Comparison of ENCODE assay signal across 3 cellular contexts in the genomic region with DNA sequence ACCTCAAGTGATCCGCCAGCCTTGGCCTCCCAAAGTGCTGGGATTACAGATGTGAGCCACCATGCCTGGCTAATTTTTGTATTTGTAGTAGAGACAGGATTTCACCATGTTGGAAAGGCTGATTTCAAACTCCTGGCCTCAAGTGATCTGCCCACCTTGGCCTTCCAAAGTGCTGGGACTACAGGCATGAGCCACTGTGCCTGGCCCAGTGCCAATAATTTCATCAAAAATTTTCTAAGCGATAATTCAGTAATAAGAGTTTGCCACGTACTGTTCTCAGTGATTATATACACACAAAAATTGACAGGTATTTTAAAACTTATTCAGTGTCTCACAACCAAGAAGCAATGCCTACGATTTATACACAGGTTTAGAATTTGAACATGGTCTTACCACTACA.
DNase-seq lines count a peak whose midpoint lies in the region; ATAC-seq, FAIRE-seq and TF ChIP-seq lines count a peak whose summit lies in the region.
"Not testable (repeated sequence)": the region's sequence is repeated elsewhere in the genome, so short reads cannot be mapped to it uniquely, and the experiment has no call there.

No MANE protein-coding gene starts in this region.

- BruUV-seq in GM12878 (replicated peaks; lab: Mats Ljungman, UMichigan); K562 (replicated peaks; lab: Mats Ljungman, UMichigan); HepG2 (replicated peaks; lab: Mats Ljungman, UMichigan): not testable (repeated sequence)

- RAD21 ChIA-PET in GM12878 (lab: Charles Lee; ENCODE audit: unreplicated experiment), result not testable (repeated sequence)

- H3K36me3 ChIP-seq in GM12878 (ENCODE audit: control insufficient read depth in 2 of 2, insufficient read depth in 2 of 2, low read length in 1 of 2); K562 (ENCODE audit: control insufficient read depth, insufficient read depth, low read length); HepG2 (replicated peaks in 1 of 2; ENCODE audit: control insufficient read depth in 1 of 2, insufficient read depth in 2 of 2, low read length in 2 of 2): not testable (repeated sequence)

- not testable (repeated sequence) for H3K4me3 ChIP-seq in GM12878; K562; HepG2 (replicated peaks in 1 of 3; ENCODE audit: insufficient read depth in 1 of 3, low read depth in 2 of 3, low read length in 3 of 3)

- H3K27ac ChIP-seq in GM12878 (ENCODE audit: control insufficient read depth, insufficient read depth); K562 (ENCODE audit: extremely low read depth, low read depth, low read length); HepG2 (ENCODE audit: extremely low read length, insufficient read depth, low read length): not testable (repeated sequence)

- H3K4me2 ChIP-seq in GM12878 (ENCODE audit: control insufficient read depth, insufficient read depth); K562 (ENCODE audit: insufficient read depth, low read length); HepG2 (ENCODE audit: low read depth, low read length): not testable (repeated sequence)

- POLR2A ChIA-PET in GM12878 (lab: Charles Lee); K562 (lab: Yijun Ruan, JAX); HepG2 (lab: Yijun Ruan, JAX): not testable (repeated sequence)

- FAIRE-seq in GM12878 (lab: Jason Lieb, UNC); K562 (lab: Jason Lieb, UNC); HepG2 (lab: Jason Lieb, UNC): not testable (repeated sequence)

- DNase-seq in GM12878 (ENCODE audit: low read depth, low spot score); K562 (ENCODE audit: extremely low read depth in 1 of 4, low spot score in 3 of 4); HepG2 (ENCODE audit: low spot score): not testable (repeated sequence)

- TF ChIP-seq EP300 in GM12878 (IDR thresholded peaks at IDR 0.05; ENCODE audit: borderline replicate concordance in 1 of 2, control insufficient read depth in 1 of 2, low read depth in 2 of 2, low read length in 2 of 2); K562 (IDR thresholded peaks at IDR 0.05; ENCODE audit: low read length); HepG2 (IDR thresholded peaks at IDR 0.05; ENCODE audit: low read depth in 2 of 2, low read length in 2 of 2); HepG2 (CRISPR knock-in tag; IDR thresholded peaks at IDR 0.05; ENCODE audit: borderline replicate concordance): not testable (repeated sequence)

- H3K9ac ChIP-seq in GM12878 (ENCODE audit: control insufficient read depth, insufficient read depth, low read length); K562 (ENCODE audit: insufficient read depth in 1 of 2, low read depth in 2 of 2, low read length in 2 of 2); HepG2 (ENCODE audit: insufficient read depth, low read depth, low read length): not testable (repeated sequence)

- H3K27me3 ChIP-seq in GM12878 (replicated peaks in 1 of 2; ENCODE audit: control insufficient read depth in 2 of 2, insufficient read depth in 2 of 2, low read length in 1 of 2); K562 (ENCODE audit: control insufficient read depth in 2 of 2, insufficient read depth in 2 of 2, low read length in 2 of 2); HepG2 (ENCODE audit: control insufficient read depth in 1 of 2, insufficient read depth in 2 of 2, low read length in 2 of 2): not testable (repeated sequence)

- H2AFZ ChIP-seq in GM12878 (ENCODE audit: control insufficient read depth, low read depth, low read length); K562 (ENCODE audit: low read depth, low read length); HepG2 (ENCODE audit: low read length): not testable (repeated sequence)

- H3K9me3 ChIP-seq in GM12878 (replicated peaks; ENCODE audit: control insufficient read depth, insufficient read depth, low read length); K562 (replicated peaks; ENCODE audit: control insufficient read depth, insufficient read depth, low read depth, low read length); HepG2 (ENCODE audit: low read length): not testable (repeated sequence)

- H4K20me1 ChIP-seq in GM12878 (ENCODE audit: control insufficient read depth, insufficient read depth); K562 (replicated peaks; ENCODE audit: control insufficient read depth, insufficient read depth, low read length); HepG2 (ENCODE audit: insufficient read depth, low read length): not testable (repeated sequence)

- intact Hi-C loops in GM12878 (cut with micrococcal nuclease; ENCODE audit: unreplicated experiment), result loop anchor here (10.0 kb wide), 1 partner anchor 743 kb away; no protein-coding TSS in a partner anchor
- intact Hi-C loops in K562 (cut with micrococcal nuclease); HepG2 (cut with micrococcal nuclease; ENCODE audit: unreplicated experiment): not testable (repeated sequence)

- not testable (repeated sequence) for TF ChIP-seq POLR2A in GM12878 (IDR thresholded peaks at IDR 0.05; ENCODE audit: low read depth, low read length); K562 (conservative IDR thresholded peaks at IDR 0.05); HepG2 (IDR thresholded peaks at IDR 0.05; ENCODE audit: insufficient read depth in 1 of 2, low read depth in 2 of 2, low read length in 2 of 2)

- CTCF ChIA-PET in GM12878 (lab: Yijun Ruan, JAX); K562 (lab: Yijun Ruan, JAX; ENCODE audit: low intra/inter-chr PET ratio); HepG2 (lab: Yijun Ruan, JAX; ENCODE audit: low intra/inter-chr PET ratio, low total read pairs): not testable (repeated sequence)

- not testable (repeated sequence) for ATAC-seq in GM12878, K562, HepG2

- not testable (repeated sequence) for TF ChIP-seq CTCF in GM12878 (IDR thresholded peaks at IDR 0.05 in 2 of 3, conservative IDR thresholded peaks at IDR 0.05 in 1 of 3; ENCODE audit: control insufficient read depth in 2 of 3, extremely low read depth in 1 of 3, insufficient read depth in 1 of 3, low read depth in 3 of 3, low read length in 3 of 3); K562 (IDR thresholded peaks at IDR 0.05 in 2 of 3, conservative IDR thresholded peaks at IDR 0.05 in 1 of 3; ENCODE audit: insufficient read depth in 2 of 3, low read depth in 1 of 3, low read length in 3 of 3); HepG2 (CRISPR knock-in tag; IDR thresholded peaks at IDR 0.05)

- H3K4me1 ChIP-seq in GM12878 (ENCODE audit: control insufficient read depth, insufficient read depth, low read length); K562 (replicated peaks in 1 of 2; ENCODE audit: control insufficient read depth in 2 of 2, insufficient read depth in 2 of 2, low read length in 2 of 2); HepG2 (ENCODE audit: insufficient read depth, low read length): not testable (repeated sequence)

- in situ Hi-C loops in GM12878 (cut with MboI); K562 (cut with MboI); HepG2 (cut with HindIII; ENCODE audit: extremely low pct_ligation_motif_present, low pct_unique_long_range_greater_than_20kb): not testable (repeated sequence)

- not testable (repeated sequence) for TF ChIP-seq RAD21 in GM12878 (IDR thresholded peaks at IDR 0.05; ENCODE audit: insufficient read depth, low read depth, low read length); K562 (CRISPR knock-in tag; conservative IDR thresholded peaks at IDR 0.05 in 1 of 2, IDR thresholded peaks at IDR 0.05 in 1 of 2); HepG2 (CRISPR knock-in tag; IDR thresholded peaks at IDR 0.05)

- SMC1A ChIA-PET in GM12878 (lab: Charles Lee; ENCODE audit: uncharacterized antibody, unreplicated experiment), result not testable (repeated sequence)

- WGBS in GM12878 (ENCODE audit: insufficient coverage, insufficient replicate concordance, low lambda C conversion rate, missing lambda C conversion rate), result 7% methylated on average over 4 of the region's 4 CpGs
- 0% methylated on average over 4 of the region's 4 CpGs for WGBS in K562 (ENCODE audit: insufficient coverage, low coverage, missing lambda C conversion rate)
- WGBS in HepG2 (ENCODE audit: low lambda C conversion rate), result 13% methylated on average over 4 of the region's 4 CpGs

- not testable (repeated sequence) for H3K79me2 ChIP-seq in GM12878 (ENCODE audit: control insufficient read depth, insufficient read depth, low read length); K562 (ENCODE audit: control insufficient read depth, insufficient read depth, low read length); HepG2 (ENCODE audit: insufficient read depth, low read length)

- not testable (repeated sequence) for H3K9me1 ChIP-seq in K562 (ENCODE audit: control insufficient read depth, insufficient read depth, low read length)

TF ChIP-seq in GM12878, 131 proteins besides CTCF, POLR2A, EP300 and RAD21:
- TF ChIP-seq SMAD1 (IDR thresholded peaks at IDR 0.05; ENCODE audit: low read depth, partially characterized antibody), result peak; percentile 46

TF ChIP-seq in K562, 482 proteins besides CTCF, POLR2A, EP300 and RAD21:
- peak; percentile 76 for TF ChIP-seq NFIC (IDR thresholded peaks at IDR 0.05)
- peak; percentile 53 for TF ChIP-seq NFIX (CRISPR knock-in tag; IDR thresholded peaks at IDR 0.05; ENCODE audit: low read depth)

TF ChIP-seq in HepG2, 621 proteins besides CTCF, POLR2A, EP300 and RAD21:
- TF ChIP-seq LCORL (IDR thresholded peaks at IDR 0.05), result 0 out of 2 replicates have a peak, but pooled peaks have one; percentile 34
- TF ChIP-seq LCORL (CRISPR knock-in tag; IDR thresholded peaks at IDR 0.05), result not testable (repeated sequence)
TF ChIP-seq in HepG2: peak in this region for 1; not testable (repeated sequence) for 620.
